ENCODE assay signal across 15 cellular contexts in genomic region chr18:30999186-30999585, GRCh38. TPM values are rescaled to one million over a fixed set of nuclear protein-coding genes. Genes with fewer than 3 reads are reported as not detected.
DNase-seq lines count a peak whose midpoint lies in the region; ATAC-seq, FAIRE-seq and TF ChIP-seq lines count a peak whose summit lies in the region.
"Had no signal": no experiment of that assay in that cellular context is flagged by ENCODE, and none has a peak within 500 bp of the region (broad histone marks: within the 10 kb centered on the region; RNA-seq: fewer than 3 reads in every experiment).

No MANE protein-coding gene starts in this region.

- H3K27ac ChIP-seq in heart right ventricle, result no peak overlapping the region
- no peak overlapping the region for H3K27ac ChIP-seq in RWPE2 (ENCODE audit: poor library complexity, severe bottlenecking)
- H3K27ac ChIP-seq: HL-60, skin epidermis, stomach had no signal

- no peak overlapping the region for H3K4me3 ChIP-seq in heart right ventricle
- H3K4me3 ChIP-seq in RWPE2 (ENCODE audit: severe bottlenecking), result no peak overlapping the region
- H3K4me3 ChIP-seq: MG63, skin epidermis, stomach had no signal

- H3K9me3 ChIP-seq in heart right ventricle, result no peaks in the 10 kb centered on the region
- no peaks in the 10 kb centered on the region for H3K9me3 ChIP-seq in RWPE2 (ENCODE audit: severe bottlenecking)
- H3K9me3 ChIP-seq: MG63, stomach had no signal

- no peaks in the 10 kb centered on the region for H3K4me1 Mint-ChIP-seq in stimulated activated effector memory CD8-positive, alpha-beta T cell treated with anti-CD3 and anti-CD28 coated beads, Interleukin-12 subunit alpha, Interleukin-12 subunit beta, amount 100 ng/mL, for 72 hours
- no peaks in the 10 kb centered on the region for H3K4me1 Mint-ChIP-seq in activated CD4-positive, alpha-beta T cell treated with anti-CD3 and anti-CD28 coated beads, Interleukin-2, amount 10 ng/mL, durations not matched to agents 7 days and 5 days

- in situ Hi-C loops in GM13976 (cut with MboI; ENCODE audit: low sequenced_read_pairs, unreplicated experiment), result no loop called here

- H3K9me3 Mint-ChIP-seq in stimulated activated effector memory CD8-positive, alpha-beta T cell treated with anti-CD3 and anti-CD28 coated beads, Interleukin-12 subunit alpha, Interleukin-12 subunit beta, amount 100 ng/mL, for 72 hours, result peaks cover 23% of the 10 kb centered on the region
- no peaks in the 10 kb centered on the region for H3K9me3 Mint-ChIP-seq in activated CD4-positive, alpha-beta T cell treated with anti-CD3 and anti-CD28 coated beads, Interleukin-2, amount 10 ng/mL, durations not matched to agents 7 days and 5 days

- H3K27me3 ChIP-seq in heart right ventricle, result peaks cover 0 to 11% (median 0%) of the 10 kb centered on the region in 7 donors
- no peaks in the 10 kb centered on the region for H3K27me3 ChIP-seq in RWPE2 (ENCODE audit: insufficient read depth, poor library complexity, severe bottlenecking)
- H3K27me3 ChIP-seq: MG63, stomach had no signal

- POLR2A ChIA-PET in activated CD4-positive, alpha-beta T cell treated with anti-CD3 and anti-CD28 coated beads, Interleukin-2, amount 10 ng/mL, durations not matched to agents 7 days and 5 days (lab: Charles Lee), result no interaction called here

- no peak overlapping the region for H3K27ac Mint-ChIP-seq in stimulated activated effector memory CD8-positive, alpha-beta T cell treated with anti-CD3 and anti-CD28 coated beads, Interleukin-12 subunit alpha, Interleukin-12 subunit beta, amount 100 ng/mL, for 72 hours
- H3K27ac Mint-ChIP-seq in activated CD4-positive, alpha-beta T cell treated with anti-CD3 and anti-CD28 coated beads, Interleukin-2, amount 10 ng/mL, durations not matched to agents 7 days and 5 days, result no peak overlapping the region

- CTCF ChIA-PET in activated CD4-positive, alpha-beta T cell treated with anti-CD3 and anti-CD28 coated beads, Interleukin-2, amount 10 ng/mL, durations not matched to agents 7 days and 5 days (lab: Charles Lee), result no interaction called here

- intact Hi-C loops in heart right ventricle (cut with DNase I), result loop anchor here in 3 of 10 donors (10.0 kb wide), 3 partner anchors 516 to 726 kb away; no protein-coding TSS in a partner anchor
- intact Hi-C loops in left cardiac atrium (cut with DNase I), result no loop called here

- no peak for DNase-seq in heart right ventricle
- no peak for DNase-seq in left cardiac atrium
- DNase-seq in RWPE2 (ENCODE audit: low spot score), result no peak
- DNase-seq in GM13976 (ENCODE audit: low spot score), result no peak
- DNase-seq in stimulated activated effector memory CD8-positive, alpha-beta T cell treated with anti-CD3 and anti-CD28 coated beads, Interleukin-12 subunit alpha, Interleukin-12 subunit beta, amount 100 ng/mL, for 72 hours (ENCODE audit: low spot score in 2 of 2), result no peak
- no peak for DNase-seq in activated CD4-positive, alpha-beta T cell treated with anti-CD3 and anti-CD28 coated beads, Interleukin-2, amount 10 ng/mL, durations not matched to agents 7 days and 5 days
- DNase-seq: activated effector memory CD4-positive, alpha-beta T cell treated with Interleukin-2 at 50 U/mL for 16 hours; aorta; DMS 273 treated with DMSO at 0.1 percent for 48 hours; MG63; stomach had no signal

- ATAC-seq in heart right ventricle, result no peak
- ATAC-seq in left cardiac atrium, result no peak
- no peak for ATAC-seq in RWPE2 (ENCODE audit: low read depth)
- ATAC-seq in stimulated activated effector memory CD8-positive, alpha-beta T cell treated with anti-CD3 and anti-CD28 coated beads, Interleukin-12 subunit alpha, Interleukin-12 subunit beta, amount 100 ng/mL, for 72 hours, result no peak
- no peak for ATAC-seq in HG02938 (IDR thresholded peaks at IDR 0.05; ENCODE audit: unreplicated experiment)

- no peaks in the 10 kb centered on the region for H3K36me3 Mint-ChIP-seq in stimulated activated effector memory CD8-positive, alpha-beta T cell treated with anti-CD3 and anti-CD28 coated beads, Interleukin-12 subunit alpha, Interleukin-12 subunit beta, amount 100 ng/mL, for 72 hours
- H3K36me3 Mint-ChIP-seq in activated CD4-positive, alpha-beta T cell treated with anti-CD3 and anti-CD28 coated beads, Interleukin-2, amount 10 ng/mL, durations not matched to agents 7 days and 5 days (ENCODE audit: low read depth), result no peaks in the 10 kb centered on the region

- 44 to 57% methylated on average over 2 of the region's 2 CpGs for whole genome bisulfite sequencing in heart right ventricle, 2 donors

- H3K4me3 Mint-ChIP-seq in stimulated activated effector memory CD8-positive, alpha-beta T cell treated with anti-CD3 and anti-CD28 coated beads, Interleukin-12 subunit alpha, Interleukin-12 subunit beta, amount 100 ng/mL, for 72 hours, result no peak overlapping the region
- H3K4me3 Mint-ChIP-seq in activated CD4-positive, alpha-beta T cell treated with anti-CD3 and anti-CD28 coated beads, Interleukin-2, amount 10 ng/mL, durations not matched to agents 7 days and 5 days, result no peak overlapping the region

- H3K4me1 ChIP-seq in heart right ventricle, result no peaks in the 10 kb centered on the region
- H3K4me1 ChIP-seq in RWPE2 (ENCODE audit: insufficient read depth, poor library complexity, severe bottlenecking), result no peaks in the 10 kb centered on the region
- H3K4me1 ChIP-seq: stomach had no signal

- no peaks in the 10 kb centered on the region for H3K27me3 Mint-ChIP-seq in activated CD4-positive, alpha-beta T cell treated with anti-CD3 and anti-CD28 coated beads, Interleukin-2, amount 10 ng/mL, durations not matched to agents 7 days and 5 days

- H3K36me3 ChIP-seq in heart right ventricle (no peaks in the 10 kb centered on the region), RWPE2 (ENCODE audit: low read depth) (peaks cover 25% of the 10 kb centered on the region; the same call in 1 of the 2 replicates)
- H3K36me3 ChIP-seq: MG63, stomach had no signal

- FAIRE-seq in islet of Langerhans (lab: Jason Lieb, UNC), result peak; percentile 49

- peak in 6 of 9 donors; percentile 2 to 45 (median 30) for TF ChIP-seq CTCF in heart right ventricle (IDR thresholded peaks at IDR 0.05)
- TF ChIP-seq CTCF in RWPE2 (IDR thresholded peaks at IDR 0.05; ENCODE audit: poor library complexity, severe bottlenecking), result peak; percentile 51
- no peak for TF ChIP-seq CTCF in GM13976 (IDR thresholded peaks at IDR 0.05; ENCODE audit: borderline replicate concordance, control extremely low read depth, extremely low read depth, insufficient read depth, missing control alignments)

RNA-seq across cellular contexts. Expression of gene DSC3, which starts 43.4 kb away (rescaled TPM):
- under 1 TPM in 7 of 10 donors, not detected in 3; 0.04 to 0.44 (median 0.13) TPM for total RNA-seq in heart right ventricle
- polyA plus RNA-seq in heart right ventricle, result under 1 TPM; 0.07 to 0.39 TPM
- 1 to 10 TPM in 1 of 2 donors, under 1 TPM in 1; 0.86 to 1.0 TPM for total RNA-seq in left cardiac atrium
- not detected for total RNA-seq in activated CD4-positive, alpha-beta T cell treated with anti-CD3 and anti-CD28 coated beads, Interleukin-2, amount 10 ng/mL, durations not matched to agents 7 days and 5 days
